ENCODE assay signal across 19 cellular contexts in genomic region chr3:59641169-59641914, GRCh38.
A peak's percentile ranks its signal among the peaks of the same experiment; 100 is the strongest.
DNase-seq lines count a peak whose midpoint lies in the region; ATAC-seq and TF ChIP-seq lines count a peak whose summit lies in the region.
"Had no signal": no experiment of that assay in that cellular context is flagged by ENCODE, and none has a peak within 500 bp of the region (broad histone marks: within the 10 kb centered on the region; RNA-seq: fewer than 3 reads in every experiment).

No MANE protein-coding gene starts in this region.

- DNase-seq in Ammon's horn (ENCODE audit: low spot score) (peak; percentile 21), cardiac fibroblast (ENCODE audit: low read depth in 2 of 2) (peak; percentile 15 to 84), left ventricle myocardium inferior (peak; percentile 29), prostate gland (ENCODE audit: low spot score) (peak; percentile 52), GM10248 (ENCODE audit: extremely low spot score) (no peak), mesenteric fat pad (ENCODE audit: low spot score) (no peak)
- DNase-seq: activated CD8-positive, alpha-beta memory T cell treated with anti-CD3 and anti-CD28 coated beads for 24 hours; CD8-positive, alpha-beta memory T cell; kidney glomerular epithelial cell; SHP77 treated with DMSO at 0.1 percent for 48 hours; stimulated activated CD4-positive, alpha-beta T cell treated with anti-CD3 and anti-CD28 coated beads, Interleukin-15, amount 100 ng/mL, for 24 hours; T-helper 17 cell had no signal

- TF ChIP-seq CTCF in cardiac fibroblast (IDR thresholded peaks at IDR 0.05; ENCODE audit: low read depth, low read length) (no peak), left ventricle myocardium inferior (IDR thresholded peaks at IDR 0.05; ENCODE audit: borderline replicate concordance) (no peak), prostate gland (IDR thresholded peaks at IDR 0.05) (no peak), GM10248 (IDR thresholded peaks at IDR 0.05; ENCODE audit: control extremely low read depth, extremely low read depth, low read depth, missing control alignments) (no peak)

- H3K4me3 ChIP-seq in cardiac fibroblast (replicated peaks in 1 of 2; ENCODE audit: low read depth in 2 of 2, low read length in 2 of 2) (no peak overlapping the region), left ventricle myocardium inferior (no peak overlapping the region), prostate gland (no peak overlapping the region)
- H3K4me3 ChIP-seq: GM12878, HAP-1, hepatocyte had no signal

- POLR2A ChIA-PET in GM10248 (lab: Yijun Ruan, JAX), result no interaction called here

- no peak for TF ChIP-seq POLR2A in prostate gland (IDR thresholded peaks at IDR 0.05)

- H3K27me3 ChIP-seq in left ventricle myocardium inferior (ENCODE audit: low read depth), result peaks cover 19% of the 10 kb centered on the region
- no peaks in the 10 kb centered on the region for H3K27me3 ChIP-seq in prostate gland (replicated peaks; ENCODE audit: insufficient read depth)
- H3K27me3 ChIP-seq: hepatocyte had no signal

- H3K27ac ChIP-seq in left ventricle myocardium inferior (replicated peaks) (peak overlapping the region; percentile 25), prostate gland (no peak overlapping the region)
- H3K27ac ChIP-seq: hepatocyte had no signal

- intact Hi-C loops in left ventricle myocardium inferior (cut with micrococcal nuclease), result no loop called here
- intact Hi-C loops in prostate gland (cut with DNase I), result no loop called here

- WGBS in prostate gland, result 24% methylated on average over 7 of the region's 7 CpGs

- H3K9me3 ChIP-seq in left ventricle myocardium inferior (replicated peaks) (no peaks in the 10 kb centered on the region), prostate gland (no peaks in the 10 kb centered on the region)
- H3K9me3 ChIP-seq: HAP-1 had no signal

- CTCF ChIA-PET in GM10248 (lab: Yijun Ruan, JAX), result interaction anchor here (1.1 to 1.6 kb wide), 2 partner anchors 10 to 66 kb away, joined by 3 to 4 read pairs; no protein-coding TSS in a partner anchor

- H3K36me3 ChIP-seq in left ventricle myocardium inferior (no peaks in the 10 kb centered on the region), prostate gland (no peaks in the 10 kb centered on the region)
- H3K36me3 ChIP-seq: HAP-1 had no signal

- peaks cover 4% of the 10 kb centered on the region for H3K4me1 ChIP-seq in left ventricle myocardium inferior
- H3K4me1 ChIP-seq in prostate gland (replicated peaks), result no peaks in the 10 kb centered on the region
- H3K4me1 ChIP-seq: HAP-1 had no signal

- no peak for ATAC-seq in HG02852 (IDR thresholded peaks at IDR 0.05; ENCODE audit: unreplicated experiment)
- no peak for ATAC-seq in GM21529 (IDR thresholded peaks at IDR 0.05; ENCODE audit: unreplicated experiment)
- ATAC-seq: activated T-helper 17 cell treated with anti-CD3 and anti-CD28 coated beads, Interleukin-2, amount 50 U/mL, for 72 hours; GM12878; T-helper 17 cell; WTC11 had no signal

Comparison
In these comparisons a context has a peak if more than half of its experiments do, and no peak if none do; other contexts are left out.
1. DNase-seq: peak in Ammon's horn (single experiment), cardiac fibroblast (2 of 2), left ventricle myocardium inferior (single experiment) and prostate gland (single experiment); none in GM10248 (single experiment) and mesenteric fat pad (single experiment).